8 cellular contexts compared by ENCODE assay signal in genomic region chr19:2426661-2427322, GRCh38. TPM values are rescaled to one million over a fixed set of nuclear protein-coding genes. Genes with fewer than 3 reads are reported as not detected.
DNase-seq lines count a peak whose midpoint lies in the region; FAIRE-seq and TF ChIP-seq lines count a peak whose summit lies in the region.

No MANE protein-coding gene starts in this region.

- no peak overlapping the region for H2BK12ac ChIP-seq in H9 (ENCODE audit: insufficient read length, low read depth, low read length)

- WGBS in H9 (ENCODE audit: extremely low coverage, insufficient read length, low lambda C conversion rate) = no CpG with 5 or more reads among the region's 53 CpGs

- H3K36me3 Mint-ChIP-seq in H9 (ENCODE audit: insufficient read depth in 1 of 3, low read depth in 3 of 3) = peaks cover 6 to 30% (median 25%) of the 10 kb centered on the region in 3 experiments; a peak in 6 of 7 replicates

- TF ChIP-seq CTCF in H9 (conservative IDR thresholded peaks at IDR 0.05) = peak; percentile 25; the same call in 1 of the 3 replicates
- no peak for TF ChIP-seq CTCF in neural cell (IDR thresholded peaks at IDR 0.05; ENCODE audit: poor library complexity, severe bottlenecking)

- in situ Hi-C loops in G401 (cut with HindIII; ENCODE audit: low sequenced_read_pairs) = no loop called here

- H3K27me3 Mint-ChIP-seq in H9 (ENCODE audit: low read depth) = peaks cover 2% of the 10 kb centered on the region; the same call in 1 of the 2 replicates

- no peaks in the 10 kb centered on the region for H3K9me3 ChIP-seq in H9 (ENCODE audit: control insufficient read depth, low read depth, low read length)
- H3K9me3 ChIP-seq in neural cell (ENCODE audit: low read length) = no peaks in the 10 kb centered on the region

- peaks cover 9% of the 10 kb centered on the region for H3K23me2 ChIP-seq in H9 (ENCODE audit: insufficient read length, low read depth, low read length, poor library complexity, severe bottlenecking)

- H3K27ac Mint-ChIP-seq in H9 = peak overlapping the region; percentile 98 to 99 (median 99); a peak in 5 of 7 replicates

- H4K20me1 ChIP-seq in H9 (ENCODE audit: control insufficient read depth, insufficient read depth, insufficient read length) (no peaks in the 10 kb centered on the region), neural cell (ENCODE audit: insufficient read depth) (peaks cover 7% of the 10 kb centered on the region)

- H2BK5ac ChIP-seq in H9 (ENCODE audit: insufficient read length, low read length) = no peak overlapping the region

- H3K4me2 ChIP-seq in H9 (ENCODE audit: insufficient read depth, insufficient read length, low read length) = peak overlapping the region; percentile 60
- H3K4me2 ChIP-seq in neural cell (ENCODE audit: low read length) = peak overlapping the region; percentile 59

- no peak overlapping the region for H2AK5ac ChIP-seq in H9 (ENCODE audit: insufficient read length, low read length)

- H3K36me3 ChIP-seq in neural cell (ENCODE audit: insufficient read depth, low read length) = no peaks in the 10 kb centered on the region

- peak overlapping the region; percentile 45 for H4K5ac ChIP-seq in H9 (ENCODE audit: insufficient read length, low read depth, low read length)

- H2AFZ ChIP-seq in H9 (ENCODE audit: low read length) (no peak overlapping the region), neural cell (ENCODE audit: low read depth, low read length) (peak overlapping the region; percentile 63)

- peak; percentile 21 for DNase-seq in G401 (ENCODE audit: low spot score)
- peak; percentile 70 for DNase-seq in H9
- peak; percentile 44 for DNase-seq in MV-4-11 (lab: John Stamatoyannopoulos, UW)
- peak; percentile 37 for DNase-seq in activated T-cell treated with anti-CD3 and anti-CD28 coated beads for 24 hours (ENCODE audit: low read depth)
- DNase-seq in fibroblast of gingiva (ENCODE audit: low read depth) = peak; percentile 30
- peak; percentile 45 for DNase-seq in urothelium cell line (ENCODE audit: low spot score)
- DNase-seq in middle frontal gyrus (ENCODE audit: extremely low spot score, low spot score) = no peak

- peak overlapping the region; percentile 93 for H3K9ac ChIP-seq in H9 (ENCODE audit: extremely low read depth, insufficient read length, low read length)
- peak overlapping the region; percentile 94 for H3K9ac ChIP-seq in neural cell (ENCODE audit: low read length)

- peak overlapping the region; percentile 97; the same call in 1 of the 2 replicates for H3K14ac ChIP-seq in H9 (ENCODE audit: insufficient read depth, low read length)

- H2BK20ac ChIP-seq in H9 (ENCODE audit: low read depth, low read length, poor library complexity, severe bottlenecking) = no peak overlapping the region

- TF ChIP-seq RAD21 in neural cell (conservative IDR thresholded peaks at IDR 0.05) = no peak

- no peak overlapping the region for H3K23ac ChIP-seq in H9 (ENCODE audit: insufficient read length, low read depth, low read length)

- H3K9me3 Mint-ChIP-seq in H9 = no peaks in the 10 kb centered on the region

- H3K27ac ChIP-seq in H9 (ENCODE audit: insufficient read length, low read depth, low read length) (peak overlapping the region; percentile 13), neural cell (ENCODE audit: low read length) (peak overlapping the region; percentile 93)

- peaks cover 16 to 26% of the 10 kb centered on the region in 2 experiments for H3K4me1 Mint-ChIP-seq in H9

- no peaks in the 10 kb centered on the region for H3K9me2 ChIP-seq in neural cell (ENCODE audit: insufficient read depth, low read length)

- H3F3A ChIP-seq in neural cell (ENCODE audit: insufficient read depth, low read length, poor library complexity, severe bottlenecking) = no peaks in the 10 kb centered on the region

- no peak overlapping the region for H3T11ph ChIP-seq in H9 (ENCODE audit: low read length)

- no peaks in the 10 kb centered on the region for H3K27me3 ChIP-seq in H9 (ENCODE audit: insufficient read depth, low read length)
- H3K27me3 ChIP-seq in neural cell (ENCODE audit: insufficient read depth, low read depth, low read length) = no peaks in the 10 kb centered on the region

- peak overlapping the region; percentile 82; the same call in 1 of the 2 replicates for H3K4ac ChIP-seq in H9 (ENCODE audit: low read depth, low read length)

- no peak for FAIRE-seq in urothelium cell line (lab: Jason Lieb, UNC)

- H4K91ac ChIP-seq in H9 (ENCODE audit: insufficient read length, low read depth, low read length) = peak overlapping the region; percentile 80

- H3K4me3 Mint-ChIP-seq in H9 = peak overlapping the region; percentile 91 to 93

- H2BK120ac ChIP-seq in H9 (ENCODE audit: low read depth, low read length, poor library complexity, severe bottlenecking) = peak overlapping the region; percentile 83

- no peak overlapping the region for H3K56ac ChIP-seq in H9 (ENCODE audit: insufficient read length, low read depth, low read length)

- H3K4me3 ChIP-seq in neural cell (ENCODE audit: low read length) = peak overlapping the region; percentile 100

- H2BK15ac ChIP-seq in H9 (ENCODE audit: low read depth, low read length) = no peak overlapping the region

- H3K18ac ChIP-seq in H9 (ENCODE audit: insufficient read length, low read depth, low read length) = peak overlapping the region; percentile 99

- H3K79me1 ChIP-seq in H9 (ENCODE audit: insufficient read depth, low read depth, low read length, poor library complexity, severe bottlenecking) = no peaks in the 10 kb centered on the region

- no peak overlapping the region for H4K8ac ChIP-seq in H9 (replicated peaks; ENCODE audit: insufficient read length, low read depth, low read length)

- TF ChIP-seq EP300 in neural cell (conservative IDR thresholded peaks at IDR 0.05; ENCODE audit: poor library complexity, severe bottlenecking) = no peak

- peaks cover 2% of the 10 kb centered on the region; the same call in 1 of the 2 replicates for H3K79me2 ChIP-seq in H9 (ENCODE audit: insufficient read depth, low read length)
- H3K79me2 ChIP-seq in neural cell (replicated peaks; ENCODE audit: insufficient read depth, low read length) = peaks cover 11% of the 10 kb centered on the region

- no peaks in the 10 kb centered on the region; the same call in 1 of the 2 replicates for H3K4me1 ChIP-seq in H9 (ENCODE audit: insufficient read depth, low read length)

TF ChIP-seq in neural cell, 6 proteins besides CTCF, POLR2A, EP300 and RAD21:
- TF ChIP-seq EZH2 (IDR thresholded peaks at IDR 0.05; ENCODE audit: borderline replicate concordance, insufficient read depth, low read length, poor library complexity, severe bottlenecking) (no peak), MXI1 (conservative IDR thresholded peaks at IDR 0.05; ENCODE audit: poor library complexity, severe bottlenecking) (no peak), TAF1 (IDR thresholded peaks at IDR 0.05; ENCODE audit: low read depth) (no peak), REST (IDR thresholded peaks at IDR 0.05; ENCODE audit: borderline replicate concordance) (no peak), SMC3 (conservative IDR thresholded peaks at IDR 0.05; ENCODE audit: poor library complexity) (no peak), POLR2AphosphoS5 (IDR thresholded peaks at IDR 0.05) (no peak)

RNA-seq across cellular contexts. Expression of gene TIMM13, which starts 0.6 kb away (rescaled TPM):
- 79.4 and 104 TPM in 2 replicates for total RNA-seq in G401 (2014; rRNA removed; shearing (Covaris generic))
- 214 and 219 TPM in 2 replicates for total RNA-seq in H9 (2021)
- 61.0 and 73.0 TPM in 2 replicates for polyA plus RNA-seq in neural cell
- polyA minus RNA-seq in neural cell = 20.7 and 25.3 TPM in 2 replicates

RNA-seq across cellular contexts. Expression of gene LMNB2, which starts 30.0 kb away (rescaled TPM):
- 216 and 321 TPM in 2 replicates for total RNA-seq in G401 (2014; rRNA removed; shearing (Covaris generic))
- 173 and 174 TPM in 2 replicates for total RNA-seq in H9 (2021)
- 44.1 and 48.8 TPM in 2 replicates for polyA plus RNA-seq in neural cell
- 57.9 and 71.6 TPM in 2 replicates for polyA minus RNA-seq in neural cell

RNA-seq across cellular contexts. Expression of gene GADD45B, which starts 49.1 kb away (rescaled TPM):
- 39.5 and 44.2 TPM in 2 replicates for total RNA-seq in G401 (2014; rRNA removed; shearing (Covaris generic))
- total RNA-seq in H9 (2021) = 13.5 and 16.2 TPM in 2 replicates
- 0.44 TPM in 1 of 2 replicates, not detected in the other for polyA plus RNA-seq in neural cell
- polyA minus RNA-seq in neural cell = 1.9 and 2.2 TPM in 2 replicates
